ENCODE assay signal across 21 cellular contexts in the genomic region with DNA sequence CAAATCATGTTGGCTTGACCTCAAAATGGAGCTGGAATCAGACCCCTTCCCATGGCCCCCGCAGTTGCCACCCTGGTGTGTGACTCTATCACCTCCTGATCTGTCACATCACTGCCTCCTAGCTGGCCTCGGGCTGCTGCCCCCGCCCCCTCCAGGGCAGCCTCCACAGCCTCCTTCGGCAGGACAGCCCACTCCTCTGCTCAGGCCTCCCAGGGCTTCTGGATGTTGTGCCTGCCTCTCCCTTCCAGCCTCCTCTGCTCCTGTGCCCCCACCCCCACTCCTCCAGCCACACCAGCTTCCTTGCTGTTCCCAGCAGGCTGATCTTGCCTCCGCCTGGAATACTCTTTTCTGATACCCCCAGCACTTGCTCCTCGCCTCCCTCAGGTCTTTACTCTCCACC.
A peak's percentile ranks its signal among the peaks of the same experiment; 100 is the strongest.
DNase-seq lines count a peak whose midpoint lies in the region; ATAC-seq and TF ChIP-seq lines count a peak whose summit lies in the region.
"Had no signal": no experiment of that assay in that cellular context is flagged by ENCODE, and none has a peak within 500 bp of the region (broad histone marks: within the 10 kb centered on the region; RNA-seq: fewer than 3 reads in every experiment).

No MANE protein-coding gene starts in this region.

- ATAC-seq in stimulated activated naive B cell treated with anti-CD40 and anti-IgM and Interleukin-4, amounts not matched to agents 10 μg/mL and 1 μg/mL and 100 μg/mL, for 72 hours (replicated peaks) = no peak
- ATAC-seq in GM18870 (IDR thresholded peaks at IDR 0.05; ENCODE audit: unreplicated experiment) = no peak
- ATAC-seq: HepG2 had no signal

- no peak overlapping the region for H3K9ac ChIP-seq in neural progenitor cell

- no peak overlapping the region for H3K4me2 ChIP-seq in neural progenitor cell

- no peaks in the 10 kb centered on the region for H3F3A ChIP-seq in neural progenitor cell (ENCODE audit: low read depth)

- no peaks in the 10 kb centered on the region for H3K27me3 Mint-ChIP-seq in activated CD4-positive, alpha-beta T cell treated with anti-CD3 and anti-CD28 coated beads, Interleukin-2, amount 10 ng/mL, durations not matched to agents 7 days and 5 days
- no peaks in the 10 kb centered on the region for H3K27me3 Mint-ChIP-seq in stimulated activated naive B cell treated with anti-CD40 and anti-IgM and Interleukin-4, amounts not matched to agents 10 μg/mL and 1 μg/mL and 100 μg/mL, for 72 hours
- peaks cover 2% of the 10 kb centered on the region for H3K27me3 Mint-ChIP-seq in neural progenitor cell (ENCODE audit: insufficient read depth, low read depth)
- H3K27me3 Mint-ChIP-seq: activated CD4-positive, alpha-beta memory T cell treated with anti-CD3 and anti-CD28 coated beads for 36 hours had no signal

- no peaks in the 10 kb centered on the region for H3K9me3 Mint-ChIP-seq in activated CD4-positive, alpha-beta T cell treated with anti-CD3 and anti-CD28 coated beads, Interleukin-2, amount 10 ng/mL, durations not matched to agents 7 days and 5 days
- H3K9me3 Mint-ChIP-seq in stimulated activated naive B cell treated with anti-CD40 and anti-IgM and Interleukin-4, amounts not matched to agents 10 μg/mL and 1 μg/mL and 100 μg/mL, for 72 hours = no peaks in the 10 kb centered on the region
- H3K9me3 Mint-ChIP-seq in neural progenitor cell = no peaks in the 10 kb centered on the region
- H3K9me3 Mint-ChIP-seq: activated CD4-positive, alpha-beta memory T cell treated with anti-CD3 and anti-CD28 coated beads for 36 hours; endodermal cell had no signal

- peaks cover 6% of the 10 kb centered on the region for H3K36me3 Mint-ChIP-seq in activated CD4-positive, alpha-beta T cell treated with anti-CD3 and anti-CD28 coated beads, Interleukin-2, amount 10 ng/mL, durations not matched to agents 7 days and 5 days (ENCODE audit: low read depth)
- H3K36me3 Mint-ChIP-seq in stimulated activated naive B cell treated with anti-CD40 and anti-IgM and Interleukin-4, amounts not matched to agents 10 μg/mL and 1 μg/mL and 100 μg/mL, for 72 hours = peaks cover 61 to 82% of the 10 kb centered on the region in 2 donors
- H3K36me3 Mint-ChIP-seq in neural progenitor cell = no peaks in the 10 kb centered on the region

- no peaks in the 10 kb centered on the region for H3K79me2 ChIP-seq in neural progenitor cell (ENCODE audit: low read depth)

- H3K4me1 ChIP-seq in HEK293 (ENCODE audit: control insufficient read depth, insufficient read depth, low read length) (peaks cover 7% of the 10 kb centered on the region), neural progenitor cell (peaks cover 9% of the 10 kb centered on the region)

- H2AFZ ChIP-seq in neural progenitor cell (replicated peaks) = no peak overlapping the region

- H3K4me3 ChIP-seq in HEK293 (ENCODE audit: low read depth, low read length) = no peak overlapping the region
- H3K4me3 ChIP-seq in neural progenitor cell = no peak overlapping the region
- H3K4me3 ChIP-seq: coronary artery, SK-N-MC, skin epidermis had no signal

- no peaks in the 10 kb centered on the region for H3K9me3 ChIP-seq in HEK293 (ENCODE audit: control insufficient read depth, insufficient read depth, low read depth, low read length)
- H3K9me3 ChIP-seq in neural progenitor cell (ENCODE audit: low read depth) = no peaks in the 10 kb centered on the region

- POLR2A ChIA-PET in activated CD4-positive, alpha-beta T cell treated with anti-CD3 and anti-CD28 coated beads, Interleukin-2, amount 10 ng/mL, durations not matched to agents 7 days and 5 days (lab: Charles Lee) = no interaction called here
- POLR2A ChIA-PET in HEK293 (lab: Yijun Ruan, JAX) = no interaction called here

- no peak for DNase-seq in activated CD4-positive, alpha-beta T cell treated with anti-CD3 and anti-CD28 coated beads, Interleukin-2, amount 10 ng/mL, durations not matched to agents 7 days and 5 days
- DNase-seq in activated CD4-positive, alpha-beta T cell treated with anti-CD3 and anti-CD28 coated beads, Interleukin-2, amount 50 U/mL, for 4 hours = no peak
- DNase-seq in stimulated activated naive B cell treated with anti-CD40 and anti-IgM and Interleukin-4, amounts not matched to agents 10 μg/mL and 1 μg/mL and 100 μg/mL, for 72 hours = no peak
- DNase-seq in ecto neural progenitor cell (ENCODE audit: low spot score) = no peak
- DNase-seq in neural progenitor cell (ENCODE audit: low spot score) = no peak
- DNase-seq: activated CD4-positive, alpha-beta memory T cell treated with anti-CD3 and anti-CD28 coated beads for 36 hours; activated gamma-delta T cell treated with Interleukin-2 at 50 U/mL for 16 hours; brain microvascular endothelial cell; H7; left ventricle myocardium superior; NCI-H187 treated with DMSO at 0.1 percent for 48 hours; NCI-H2227 treated with DMSO at 0.1 percent for 48 hours; RPMI8226 had no signal

- peaks cover 44% of the 10 kb centered on the region for H3K4me1 Mint-ChIP-seq in activated CD4-positive, alpha-beta T cell treated with anti-CD3 and anti-CD28 coated beads, Interleukin-2, amount 10 ng/mL, durations not matched to agents 7 days and 5 days
- H3K4me1 Mint-ChIP-seq in stimulated activated naive B cell treated with anti-CD40 and anti-IgM and Interleukin-4, amounts not matched to agents 10 μg/mL and 1 μg/mL and 100 μg/mL, for 72 hours = peaks cover 56 to 80% of the 10 kb centered on the region in 2 donors
- H3K4me1 Mint-ChIP-seq in neural progenitor cell = peaks cover 12% of the 10 kb centered on the region

- H3K36me3 ChIP-seq in HEK293 (ENCODE audit: control insufficient read depth in 2 of 2, insufficient read depth in 1 of 2, low read length in 2 of 2) = no peaks in the 10 kb centered on the region
- no peaks in the 10 kb centered on the region for H3K36me3 ChIP-seq in neural progenitor cell
- H3K36me3 ChIP-seq: brain microvascular endothelial cell had no signal

- no peak overlapping the region for H3K4me3 Mint-ChIP-seq in activated CD4-positive, alpha-beta T cell treated with anti-CD3 and anti-CD28 coated beads, Interleukin-2, amount 10 ng/mL, durations not matched to agents 7 days and 5 days
- H3K4me3 Mint-ChIP-seq in stimulated activated naive B cell treated with anti-CD40 and anti-IgM and Interleukin-4, amounts not matched to agents 10 μg/mL and 1 μg/mL and 100 μg/mL, for 72 hours = no peak overlapping the region
- H3K4me3 Mint-ChIP-seq in neural progenitor cell = no peak overlapping the region
- H3K4me3 Mint-ChIP-seq: activated CD4-positive, alpha-beta memory T cell treated with anti-CD3 and anti-CD28 coated beads for 36 hours; endodermal cell had no signal

- CTCF ChIA-PET in activated CD4-positive, alpha-beta T cell treated with anti-CD3 and anti-CD28 coated beads, Interleukin-2, amount 10 ng/mL, durations not matched to agents 7 days and 5 days (lab: Charles Lee) = no interaction called here
- CTCF ChIA-PET in HEK293 (lab: Yijun Ruan, JAX) = interaction anchor here (0.5 to 1.1 kb wide), 3 partner anchors 35 to 768 kb away, joined by 3 to 4 read pairs (median 3); no protein-coding TSS in a partner anchor

- H4K20me1 ChIP-seq in neural progenitor cell (ENCODE audit: low read depth) = no peaks in the 10 kb centered on the region

- TF ChIP-seq CTCF in HEK293 (tag by site-specific recombination; IDR thresholded peaks at IDR 0.05) = no peak
- TF ChIP-seq CTCF in neural progenitor cell (IDR thresholded peaks at IDR 0.05) = no peak

- H3K27ac ChIP-seq in HEK293 (ENCODE audit: extremely low read depth, low read depth, low read length) = no peak overlapping the region
- peak overlapping the region; percentile 80 for H3K27ac ChIP-seq in layer of hippocampus (ENCODE audit: low read depth, low read length)
- H3K27ac ChIP-seq in neural progenitor cell = no peak overlapping the region
- H3K27ac ChIP-seq: brain microvascular endothelial cell, SK-N-MC had no signal

- peak overlapping the region; percentile 55 for H3K27ac Mint-ChIP-seq in activated CD4-positive, alpha-beta T cell treated with anti-CD3 and anti-CD28 coated beads, Interleukin-2, amount 10 ng/mL, durations not matched to agents 7 days and 5 days
- H3K27ac Mint-ChIP-seq in stimulated activated naive B cell treated with anti-CD40 and anti-IgM and Interleukin-4, amounts not matched to agents 10 μg/mL and 1 μg/mL and 100 μg/mL, for 72 hours = peak overlapping the region; percentile 38
- H3K27ac Mint-ChIP-seq in neural progenitor cell = no peak overlapping the region
- H3K27ac Mint-ChIP-seq: activated CD4-positive, alpha-beta memory T cell treated with anti-CD3 and anti-CD28 coated beads for 36 hours; endodermal cell had no signal

- H3K27me3 ChIP-seq in layer of hippocampus (ENCODE audit: control insufficient read depth, insufficient read depth, low read length) = no peaks in the 10 kb centered on the region
- H3K27me3 ChIP-seq in neural progenitor cell = no peaks in the 10 kb centered on the region
- H3K27me3 ChIP-seq: brain microvascular endothelial cell had no signal

TF ChIP-seq in HEK293, 187 proteins besides CTCF, POLR2A, EP300 and RAD21:
- TF ChIP-seq ZNF514 (tag by site-specific recombination; IDR thresholded peaks at IDR 0.05) (no peak), ZNF776 (tag by site-specific recombination; IDR thresholded peaks at IDR 0.05; ENCODE audit: borderline replicate concordance) (no peak), ZNF221 (tag by site-specific recombination; IDR thresholded peaks at IDR 0.05; ENCODE audit: borderline replicate concordance) (no peak), GLIS1 (tag by site-specific recombination; IDR thresholded peaks at IDR 0.05) (0 out of 2 replicates have a peak, but pooled peaks have one; percentile 6), ZNF560 (tag by site-specific recombination; IDR thresholded peaks at IDR 0.05; ENCODE audit: borderline replicate concordance) (no peak), EGR2 (tag by site-specific recombination; IDR thresholded peaks at IDR 0.05; ENCODE audit: low read depth) (peak; percentile 86), ZFHX2 (tag by site-specific recombination; conservative IDR thresholded peaks at IDR 0.05) (peak; percentile 81), ZSCAN30 (tag by site-specific recombination; IDR thresholded peaks at IDR 0.05) (no peak), ZNF302 (tag by site-specific recombination; IDR thresholded peaks at IDR 0.05; ENCODE audit: low read depth) (no peak), ZNF843 (tag by site-specific recombination; IDR thresholded peaks at IDR 0.05) (no peak), YY2 (tag by site-specific recombination; IDR thresholded peaks at IDR 0.05) (no peak)
